ENCODE assay signal across 19 cellular contexts in genomic region chr9:111108946-111109345, GRCh38.
DNase-seq lines count a peak whose midpoint lies in the region; ATAC-seq and TF ChIP-seq lines count a peak whose summit lies in the region.
"Had no signal": no experiment of that assay in that cellular context is flagged by ENCODE, and none has a peak within 500 bp of the region (broad histone marks: within the 10 kb centered on the region; RNA-seq: fewer than 3 reads in every experiment).

No MANE protein-coding gene starts in this region.

- H3K4me1 ChIP-seq in neural progenitor cell = peaks cover 5% of the 10 kb centered on the region
- H3K4me1 ChIP-seq in gastrocnemius medialis = no peaks in the 10 kb centered on the region
- H3K4me1 ChIP-seq: tibial artery had no signal

- H3K27me3 ChIP-seq in brain microvascular endothelial cell (replicated peaks) (no peaks in the 10 kb centered on the region), neural progenitor cell (no peaks in the 10 kb centered on the region), gastrocnemius medialis (no peaks in the 10 kb centered on the region)
- H3K27me3 ChIP-seq: tibial artery had no signal

- H3K4me3 ChIP-seq in brain microvascular endothelial cell (ENCODE audit: low read depth, low read length) (no peak overlapping the region), neural progenitor cell (no peak overlapping the region), gastrocnemius medialis (no peak overlapping the region)
- H3K4me3 ChIP-seq: tibial artery had no signal

- peak overlapping the region; percentile 9 for H2AFZ ChIP-seq in neural progenitor cell (replicated peaks)

- ATAC-seq in gastrocnemius medialis = no peak
- ATAC-seq in stimulated activated naive CD8-positive, alpha-beta T cell treated with anti-CD3 and anti-CD28 coated beads, Interleukin-15, Interleukin-2, amounts not matched to agents 100 U/mL and 50 U/mL, for 24 hours = no peak
- ATAC-seq: left ventricle myocardium superior had no signal

- no peaks in the 10 kb centered on the region for H3F3A ChIP-seq in neural progenitor cell (ENCODE audit: low read depth)

- no peaks in the 10 kb centered on the region for H3K9me3 Mint-ChIP-seq in neural progenitor cell
- H3K9me3 Mint-ChIP-seq: activated CD4-positive, alpha-beta T cell treated with anti-CD3 and anti-CD28 coated beads, Interleukin-2, amount 10 ng/mL, durations not matched to agents 24 days and 14 days; activated T-cell treated with anti-CD3 and anti-CD28 coated beads, Interleukin-2, amount 50 U/mL, for 24 hours; naive B cell had no signal

- H3K4me1 Mint-ChIP-seq in neural progenitor cell = peaks cover 4% of the 10 kb centered on the region
- H3K4me1 Mint-ChIP-seq: activated CD4-positive, alpha-beta T cell treated with anti-CD3 and anti-CD28 coated beads, Interleukin-2, amount 10 ng/mL, durations not matched to agents 24 days and 14 days; CD8-positive, alpha-beta memory T cell; naive B cell had no signal

- no peak for TF ChIP-seq CTCF in brain microvascular endothelial cell (IDR thresholded peaks at IDR 0.05; ENCODE audit: low read depth, low read length, missing control alignments)
- TF ChIP-seq CTCF in neural progenitor cell (IDR thresholded peaks at IDR 0.05) = no peak
- TF ChIP-seq CTCF in gastrocnemius medialis (IDR thresholded peaks at IDR 0.05 in 4 of 5, conservative IDR thresholded peaks at IDR 0.05 in 1 of 5) = no peak

- no peak for TF ChIP-seq POLR2A in gastrocnemius medialis (IDR thresholded peaks at IDR 0.05)

- in situ Hi-C loops in brain microvascular endothelial cell (cut with HindIII; ENCODE audit: low pct_ligation_motif_present, low sequenced_read_pairs) (no loop called here), gastrocnemius medialis (cut with MboI; ENCODE audit: low sequenced_read_pairs in 4 of 4) (no loop called here)

- no peaks in the 10 kb centered on the region for H3K36me3 Mint-ChIP-seq in neural progenitor cell
- H3K36me3 Mint-ChIP-seq: CD8-positive, alpha-beta memory T cell; naive B cell had no signal

- DNase-seq in ELR (ENCODE audit: low read depth) (peak; percentile 71), LHCN-M2 (ENCODE audit: low read depth) (peak; percentile 83), brain microvascular endothelial cell (peak; percentile 34), neural progenitor cell (ENCODE audit: low spot score) (no peak), gastrocnemius medialis (no peak), NCI-H1417 treated with DMSO at 0.1 percent for 48 hours (lab: John Stamatoyannopoulos, UW) (no peak), NCI-H82 treated with DMSO at 0.1 percent for 48 hours (lab: John Stamatoyannopoulos, UW; ENCODE audit: unreplicated experiment) (no peak)
- no peak for DNase-seq in stimulated activated naive CD8-positive, alpha-beta T cell treated with anti-CD3 and anti-CD28 coated beads, Interleukin-15, Interleukin-2, amounts not matched to agents 100 U/mL and 50 U/mL, for 24 hours
- DNase-seq: activated CD4-positive, alpha-beta T cell treated with anti-CD3 and anti-CD28 coated beads, Interleukin-2, amount 10 ng/mL, durations not matched to agents 24 days and 14 days; activated T-cell treated with anti-CD3 and anti-CD28 coated beads, Interleukin-2, amount 50 U/mL, for 24 hours; CD8-positive, alpha-beta memory T cell; left ventricle myocardium superior; naive B cell; NCI-H2081; NCI-H69; Right ventricle myocardium superior; T-helper 9 cell; tibial artery had no signal

- no peak overlapping the region for H3K4me2 ChIP-seq in neural progenitor cell
- H3K4me2 ChIP-seq: KMS-11 had no signal

- H3K27me3 Mint-ChIP-seq in neural progenitor cell (ENCODE audit: insufficient read depth, low read depth) = no peaks in the 10 kb centered on the region
- H3K27me3 Mint-ChIP-seq: activated CD4-positive, alpha-beta T cell treated with anti-CD3 and anti-CD28 coated beads, Interleukin-2, amount 10 ng/mL, durations not matched to agents 24 days and 14 days; activated T-cell treated with anti-CD3 and anti-CD28 coated beads, Interleukin-2, amount 50 U/mL, for 24 hours; naive B cell had no signal

- no peak overlapping the region for H3K27ac ChIP-seq in brain microvascular endothelial cell
- H3K27ac ChIP-seq in neural progenitor cell = no peak overlapping the region
- no peak overlapping the region for H3K27ac ChIP-seq in gastrocnemius medialis
- H3K27ac ChIP-seq: KMS-11, tibial artery had no signal

- no peaks in the 10 kb centered on the region for H4K20me1 ChIP-seq in neural progenitor cell (ENCODE audit: low read depth)

- no peak overlapping the region for H3K27ac Mint-ChIP-seq in neural progenitor cell
- H3K27ac Mint-ChIP-seq: activated CD4-positive, alpha-beta T cell treated with anti-CD3 and anti-CD28 coated beads, Interleukin-2, amount 10 ng/mL, durations not matched to agents 24 days and 14 days; activated T-cell treated with anti-CD3 and anti-CD28 coated beads, Interleukin-2, amount 50 U/mL, for 24 hours; CD8-positive, alpha-beta memory T cell; naive B cell had no signal

- no peaks in the 10 kb centered on the region for H3K9me3 ChIP-seq in neural progenitor cell (ENCODE audit: low read depth)
- no peaks in the 10 kb centered on the region for H3K9me3 ChIP-seq in gastrocnemius medialis
- H3K9me3 ChIP-seq: tibial artery had no signal

- intact Hi-C loops in gastrocnemius medialis (cut with DNase I; ENCODE audit: low total_unique reads) = no loop called here

- H3K36me3 ChIP-seq in brain microvascular endothelial cell (replicated peaks) = no peaks in the 10 kb centered on the region
- no peaks in the 10 kb centered on the region for H3K36me3 ChIP-seq in neural progenitor cell
- no peaks in the 10 kb centered on the region for H3K36me3 ChIP-seq in gastrocnemius medialis
- H3K36me3 ChIP-seq: tibial artery had no signal

- no peaks in the 10 kb centered on the region for H3K79me2 ChIP-seq in neural progenitor cell (ENCODE audit: low read depth)

- H3K4me3 Mint-ChIP-seq in neural progenitor cell = no peak overlapping the region
- H3K4me3 Mint-ChIP-seq: activated CD4-positive, alpha-beta T cell treated with anti-CD3 and anti-CD28 coated beads, Interleukin-2, amount 10 ng/mL, durations not matched to agents 24 days and 14 days; activated T-cell treated with anti-CD3 and anti-CD28 coated beads, Interleukin-2, amount 50 U/mL, for 24 hours; CD8-positive, alpha-beta memory T cell; naive B cell had no signal

- H3K9ac ChIP-seq in neural progenitor cell = no peak overlapping the region
- H3K9ac ChIP-seq: KMS-11 had no signal

Comparison
In these comparisons a context has a peak if more than half of its experiments do, and no peak if none do; other contexts are left out.
1. DNase-seq: peak in ELR (single experiment), LHCN-M2 (single experiment) and brain microvascular endothelial cell (single experiment); none in neural progenitor cell (single experiment), gastrocnemius medialis (0 of 2), stimulated activated naive CD8-positive, alpha-beta T cell treated with anti-CD3 and anti-CD28 coated beads, Interleukin-15, Interleukin-2, amounts not matched to agents 100 U/mL and 50 U/mL, for 24 hours (single experiment), NCI-H1417 treated with DMSO at 0.1 percent for 48 hours (single experiment) and NCI-H82 treated with DMSO at 0.1 percent for 48 hours (single experiment).